Comparison of ENCODE assay signal across 19 cellular contexts in genomic region chr5:115160975-115161475, GRCh38. TPM values are rescaled to one million over a fixed set of nuclear protein-coding genes. Genes with fewer than 3 reads are reported as not detected.
"Had no signal": no experiment of that assay in that cellular context is flagged by ENCODE, and none has a peak within 500 bp of the region (broad histone marks: within the 10 kb centered on the region; RNA-seq: fewer than 3 reads in every experiment).

No MANE protein-coding gene starts in this region.

- H3K36me3 ChIP-seq: cardiac muscle cell, heart left ventricle, ovary, upper lobe of left lung had no signal

- ATAC-seq: activated CD4-positive, CD25-positive, alpha-beta regulatory T cell treated with anti-CD3 and anti-CD28 coated beads, Interleukin-2, amount 50 U/mL, for 24 hours; activated CD8-positive, alpha-beta T cell treated with anti-CD3 and anti-CD28 coated beads for 36 hours; body of pancreas; heart left ventricle; left cardiac atrium; natural killer cell; right cardiac atrium; stimulated activated naive CD8-positive, alpha-beta T cell treated with anti-CD3 and anti-CD28 coated beads, Interleukin-15, Interleukin-2, amounts not matched to agents 100 U/mL and 50 U/mL, for 24 hours had no signal

- H3K9me3 ChIP-seq: body of pancreas, ovary, upper lobe of left lung had no signal

- H3K27me3 ChIP-seq: body of pancreas, cardiac muscle cell, ovary, upper lobe of left lung had no signal

- H3K27ac ChIP-seq: body of pancreas, cardiac muscle cell, heart left ventricle, ovary, upper lobe of left lung, VCaP had no signal

- DNase-seq: activated CD4-positive, alpha-beta T cell treated with anti-CD3 and anti-CD28 coated beads, Interleukin-2, amount 10 ng/mL, durations not matched to agents 7 days and 5 days; activated CD8-positive, alpha-beta T cell treated with anti-CD3 and anti-CD28 coated beads for 36 hours; activated gamma-delta T cell treated with Interleukin-2 at 50 U/mL for 16 hours; anterior cingulate cortex; body of pancreas; heart left ventricle; islet precursor cell; left cardiac atrium; midbrain; natural killer cell; ovary; right cardiac atrium; stimulated activated CD4-positive, alpha-beta T cell treated with anti-CD3 and anti-CD28 coated beads, Interleukin-12 subunit alpha, Interleukin-12 subunit beta, amount 100 ng/mL, for 4 hours; stimulated activated CD4-positive, alpha-beta T cell treated with anti-CD3 and anti-CD28 coated beads, Interleukin-4, amount 100 ng/mL, for 4 hours; stimulated activated naive CD8-positive, alpha-beta T cell treated with anti-CD3 and anti-CD28 coated beads, Interleukin-15, Interleukin-2, amounts not matched to agents 100 U/mL and 50 U/mL, for 24 hours; upper lobe of left lung had no signal

- H3K4me3 ChIP-seq: body of pancreas, cardiac muscle cell, heart left ventricle, ovary, upper lobe of left lung had no signal

- H3K4me1 ChIP-seq: body of pancreas, heart left ventricle, upper lobe of left lung had no signal

RNA-seq across cellular contexts. Expression of gene TRIM36, which starts 8.7 kb away (rescaled TPM):
- total RNA-seq: activated CD4-positive, alpha-beta T cell treated with anti-CD3 and anti-CD28 coated beads, Interleukin-2, amount 10 ng/mL, durations not matched to agents 7 days and 5 days had no signal
